In genomic region chr5:14212838-14213237, GRCh38 we compare ENCODE assay signal across 9 cellular contexts.
DNase-seq lines count a peak whose midpoint lies in the region; ATAC-seq, FAIRE-seq and TF ChIP-seq lines count a peak whose summit lies in the region.
"Had no signal": no experiment of that assay in that cellular context is flagged by ENCODE, and none has a peak within 500 bp of the region (broad histone marks: within the 10 kb centered on the region; RNA-seq: fewer than 3 reads in every experiment).

No MANE protein-coding gene starts in this region.

- no peak overlapping the region for H3K4me3 Mint-ChIP-seq in GM23338

- peaks cover 54% of the 10 kb centered on the region for H3K4me1 Mint-ChIP-seq in GM23338

- peak overlapping the region; percentile 34; the same call in 1 of the 2 replicates for H3K27ac ChIP-seq in VCaP
- peak overlapping the region; percentile 13 for H3K27ac ChIP-seq in smooth muscle cell (ENCODE audit: low read depth)
- H3K27ac ChIP-seq in GM23338 (ENCODE audit: low read depth): no peak overlapping the region

- H4K20me1 ChIP-seq in smooth muscle cell (ENCODE audit: low read depth) (peaks cover 58% of the 10 kb centered on the region), GM23338 (replicated peaks; ENCODE audit: insufficient read depth) (peaks cover 40% of the 10 kb centered on the region)

- peaks cover 4% of the 10 kb centered on the region for H3K27me3 Mint-ChIP-seq in GM23338 (ENCODE audit: insufficient read depth, low read depth, poor library complexity)

- peaks cover 91% of the 10 kb centered on the region for H3K79me2 ChIP-seq in smooth muscle cell (ENCODE audit: low read depth)
- peaks cover 99% of the 10 kb centered on the region for H3K79me2 ChIP-seq in GM23338 (replicated peaks; ENCODE audit: insufficient read depth)

- ATAC-seq in HG02885 (IDR thresholded peaks at IDR 0.05; ENCODE audit: poor library complexity, unreplicated experiment): peak; percentile 36
- ATAC-seq in GM23338: no peak
- ATAC-seq in esophagus mucosa: no peak

- peak; percentile 94 for FAIRE-seq in GM19239 (lab: Jason Lieb, UNC)

- peaks cover 37% of the 10 kb centered on the region for H3K4me1 ChIP-seq in smooth muscle cell (ENCODE audit: low read depth)
- H3K4me1 ChIP-seq in GM23338 (ENCODE audit: insufficient read depth): peaks cover 62% of the 10 kb centered on the region

- H3K9ac ChIP-seq in smooth muscle cell (ENCODE audit: low read depth): no peak overlapping the region

- H3K36me3 ChIP-seq in smooth muscle cell (ENCODE audit: low read depth): no peaks in the 10 kb centered on the region
- H3K36me3 ChIP-seq in GM23338 (ENCODE audit: insufficient read depth): no peaks in the 10 kb centered on the region

- no peaks in the 10 kb centered on the region for H3K36me3 Mint-ChIP-seq in GM23338 (ENCODE audit: low read depth)

- DNase-seq in GM19239 (ENCODE audit: insufficient read length, low spot score): no peak
- no peak for DNase-seq in smooth muscle cell (lab: John Stamatoyannopoulos, UW; ENCODE audit: unreplicated experiment)
- DNase-seq in hypothalamus (lab: John Stamatoyannopoulos, UW): no peak
- no peak for DNase-seq in GM23338 (ENCODE audit: low spot score)
- no peak for DNase-seq in amygdala (lab: John Stamatoyannopoulos, UW)
- DNase-seq: NCI-H82 had no signal

- no peaks in the 10 kb centered on the region for H3K9me3 ChIP-seq in smooth muscle cell (replicated peaks; ENCODE audit: low read depth)

- no peaks in the 10 kb centered on the region for H3K9me2 ChIP-seq in GM23338 (ENCODE audit: insufficient read depth)

- 87% methylated on average over 4 of the region's 4 CpGs for WGBS in smooth muscle cell (ENCODE audit: low lambda C conversion rate)

- H2AFZ ChIP-seq in smooth muscle cell (ENCODE audit: low read depth) (no peak overlapping the region), GM23338 (no peak overlapping the region)

- H3F3A ChIP-seq in smooth muscle cell (ENCODE audit: low read depth): peaks cover 19% of the 10 kb centered on the region
- no peaks in the 10 kb centered on the region for H3F3A ChIP-seq in GM23338 (replicated peaks; ENCODE audit: low read depth)

- H3K4me2 ChIP-seq in smooth muscle cell (no peak overlapping the region), GM23338 (no peak overlapping the region)

- H3K27me3 ChIP-seq in smooth muscle cell (ENCODE audit: low read depth) (no peaks in the 10 kb centered on the region), GM23338 (ENCODE audit: insufficient read depth) (no peaks in the 10 kb centered on the region)

- H3K4me3 ChIP-seq in smooth muscle cell (no peak overlapping the region), GM23338 (no peak overlapping the region)

- H3K9me3 Mint-ChIP-seq in GM23338: no peaks in the 10 kb centered on the region

- no peak for TF ChIP-seq CTCF in VCaP (conservative IDR thresholded peaks at IDR 0.05)
- TF ChIP-seq CTCF in smooth muscle cell (IDR thresholded peaks at IDR 0.05; ENCODE audit: borderline replicate concordance, insufficient read depth, poor library complexity, severe bottlenecking): no peak
- TF ChIP-seq CTCF in GM23338 (conservative IDR thresholded peaks at IDR 0.05; ENCODE audit: low read depth in 2 of 2): no peak

- no peak overlapping the region for H3K27ac Mint-ChIP-seq in GM23338

TF ChIP-seq in GM23338, 12 proteins besides CTCF, POLR2A, EP300 and RAD21 (continues in another document):
- TF ChIP-seq, protein P1, sequence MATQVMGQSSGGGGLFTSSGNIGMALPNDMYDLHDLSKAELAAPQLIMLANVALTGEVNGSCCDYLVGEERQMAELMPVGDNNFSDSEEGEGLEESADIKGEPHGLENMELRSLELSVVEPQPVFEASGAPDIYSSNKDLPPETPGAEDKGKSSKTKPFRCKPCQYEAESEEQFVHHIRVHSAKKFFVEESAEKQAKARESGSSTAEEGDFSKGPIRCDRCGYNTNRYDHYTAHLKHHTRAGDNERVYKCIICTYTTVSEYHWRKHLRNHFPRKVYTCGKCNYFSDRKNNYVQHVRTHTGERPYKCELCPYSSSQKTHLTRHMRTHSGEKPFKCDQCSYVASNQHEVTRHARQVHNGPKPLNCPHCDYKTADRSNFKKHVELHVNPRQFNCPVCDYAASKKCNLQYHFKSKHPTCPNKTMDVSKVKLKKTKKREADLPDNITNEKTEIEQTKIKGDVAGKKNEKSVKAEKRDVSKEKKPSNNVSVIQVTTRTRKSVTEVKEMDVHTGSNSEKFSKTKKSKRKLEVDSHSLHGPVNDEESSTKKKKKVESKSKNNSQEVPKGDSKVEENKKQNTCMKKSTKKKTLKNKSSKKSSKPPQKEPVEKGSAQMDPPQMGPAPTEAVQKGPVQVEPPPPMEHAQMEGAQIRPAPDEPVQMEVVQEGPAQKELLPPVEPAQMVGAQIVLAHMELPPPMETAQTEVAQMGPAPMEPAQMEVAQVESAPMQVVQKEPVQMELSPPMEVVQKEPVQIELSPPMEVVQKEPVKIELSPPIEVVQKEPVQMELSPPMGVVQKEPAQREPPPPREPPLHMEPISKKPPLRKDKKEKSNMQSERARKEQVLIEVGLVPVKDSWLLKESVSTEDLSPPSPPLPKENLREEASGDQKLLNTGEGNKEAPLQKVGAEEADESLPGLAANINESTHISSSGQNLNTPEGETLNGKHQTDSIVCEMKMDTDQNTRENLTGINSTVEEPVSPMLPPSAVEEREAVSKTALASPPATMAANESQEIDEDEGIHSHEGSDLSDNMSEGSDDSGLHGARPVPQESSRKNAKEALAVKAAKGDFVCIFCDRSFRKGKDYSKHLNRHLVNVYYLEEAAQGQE (IDR thresholded peaks at IDR 0.05; ENCODE audit: unreplicated experiment): no peak
- TF ChIP-seq EZH2 (IDR thresholded peaks at IDR 0.05; ENCODE audit: low read depth, unreplicated experiment): no peak
- TF ChIP-seq CREB1 (CRISPR knock-in tag; IDR thresholded peaks at IDR 0.05; ENCODE audit: low read depth): no peak
- TF ChIP-seq EZH2phosphoT487 (IDR thresholded peaks at IDR 0.05; ENCODE audit: unreplicated experiment): no peak
- TF ChIP-seq ETS1 (IDR thresholded peaks at IDR 0.05): no peak
- no peak for TF ChIP-seq NANOG (IDR thresholded peaks at IDR 0.05; ENCODE audit: borderline replicate concordance)
- TF ChIP-seq STAT1 (IDR thresholded peaks at IDR 0.05; ENCODE audit: unreplicated experiment): no peak
